Comparison of ENCODE assay signal across 8 cellular contexts in the genomic region with DNA sequence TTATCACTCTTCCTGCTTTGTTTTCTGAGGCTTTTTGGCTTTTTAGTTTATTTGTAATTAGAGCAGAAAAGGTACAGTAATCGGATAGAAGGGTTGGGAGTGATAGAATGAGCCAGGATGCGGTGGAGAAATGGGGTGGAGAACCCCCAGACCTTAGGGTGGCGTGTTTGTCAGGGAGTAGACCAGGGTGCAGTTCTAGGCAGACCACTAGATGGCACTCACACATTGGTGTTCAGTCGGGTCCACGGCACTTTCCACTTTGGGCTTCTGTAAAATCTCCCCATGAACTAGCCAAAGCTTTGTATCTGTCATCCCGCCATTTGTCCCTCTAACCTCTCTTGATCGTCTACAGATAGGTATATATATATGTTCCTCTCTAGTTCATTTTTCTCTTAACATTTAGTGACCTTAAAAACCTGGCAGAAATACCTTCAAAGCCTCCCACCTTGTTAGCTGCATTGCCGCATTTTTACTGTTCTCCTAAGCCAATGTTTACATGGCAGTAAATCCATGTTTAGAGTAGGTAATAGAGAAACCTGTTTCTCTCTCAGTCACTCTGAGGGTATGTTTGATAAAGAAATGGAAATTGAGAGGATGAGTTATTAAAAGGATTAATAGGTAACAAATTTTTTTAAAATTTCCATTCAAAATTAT. TPM values are rescaled to one million over a fixed set of nuclear protein-coding genes. Genes with fewer than 3 reads are reported as not detected.
A peak's percentile ranks its signal among the peaks of the same experiment; 100 is the strongest.
DNase-seq lines count a peak whose midpoint lies in the region; ATAC-seq, FAIRE-seq and TF ChIP-seq lines count a peak whose summit lies in the region.

No MANE protein-coding gene starts in this region.

- no peaks in the 10 kb centered on the region for H3F3A ChIP-seq in smooth muscle cell (ENCODE audit: low read depth)

- H3K4me2 ChIP-seq in GM12878 (ENCODE audit: control insufficient read depth, insufficient read depth) (no peak overlapping the region), smooth muscle cell (peak overlapping the region; percentile 71)

- no peak for TF ChIP-seq EP300 in GM12878 (IDR thresholded peaks at IDR 0.05; ENCODE audit: borderline replicate concordance in 1 of 2, control insufficient read depth in 1 of 2, low read depth in 2 of 2, low read length in 2 of 2)

- FAIRE-seq in TTC549 (lab: Jason Lieb, UNC) (peak; percentile 77), GM12878 (lab: Jason Lieb, UNC) (peak; percentile 94)

- POLR2A ChIA-PET in GM12878 (lab: Charles Lee), result no interaction called here

- no TSS peak for BruUV-seq in GM12878 (replicated peaks; lab: Mats Ljungman, UMichigan)

- SMC1A ChIA-PET in GM12878 (lab: Charles Lee; ENCODE audit: uncharacterized antibody, unreplicated experiment), result interaction anchor here (0.7 to 4.3 kb wide), 10 partner anchors 129 to 860 kb away, joined by 3 to 14 read pairs (median 3); no protein-coding TSS in a partner anchor

- in situ Hi-C loops in GM12878 (cut with MboI), result loop anchor here (5.0 to 10.0 kb wide), 3 partner anchors 579 to 1469 kb away; no protein-coding TSS in a partner anchor

- H4K20me1 ChIP-seq in GM12878 (ENCODE audit: control insufficient read depth, insufficient read depth) (no peaks in the 10 kb centered on the region), smooth muscle cell (ENCODE audit: low read depth) (no peaks in the 10 kb centered on the region)

- H3K36me3 ChIP-seq in GM12878 (ENCODE audit: control insufficient read depth in 2 of 2, insufficient read depth in 2 of 2, low read length in 1 of 2), result no peaks in the 10 kb centered on the region
- no peaks in the 10 kb centered on the region for H3K36me3 ChIP-seq in smooth muscle cell (ENCODE audit: low read depth)

- TF ChIP-seq CTCF in GM12874 (IDR thresholded peaks at IDR 0.05; ENCODE audit: insufficient read depth, low read depth, low read length) (peak; percentile 91), GM12878 (IDR thresholded peaks at IDR 0.05 in 2 of 3, conservative IDR thresholded peaks at IDR 0.05 in 1 of 3; ENCODE audit: control insufficient read depth in 2 of 3, extremely low read depth in 1 of 3, insufficient read depth in 1 of 3, low read depth in 3 of 3, low read length in 3 of 3) (peak; percentile 91 to 93 (median 91)), smooth muscle cell (IDR thresholded peaks at IDR 0.05; ENCODE audit: borderline replicate concordance, insufficient read depth, poor library complexity, severe bottlenecking) (peak; percentile 90)

- RAD21 ChIA-PET in GM12878 (lab: Charles Lee; ENCODE audit: unreplicated experiment), result interaction anchor here (1.0 to 1.6 kb wide), 3 partner anchors 577 to 859 kb away, joined by 4 to 8 read pairs (median 5); no protein-coding TSS in a partner anchor

- DNase-seq in NCI-H2029 treated with DMSO at 0.1 percent for 48 hours (lab: John Stamatoyannopoulos, UW) (peak; percentile 59), GM12878 (ENCODE audit: low read depth, low spot score) (peak; percentile 40), iPS DF 19.7 (ENCODE audit: low read depth, low spot score) (peak; percentile 61), smooth muscle cell (lab: John Stamatoyannopoulos, UW; ENCODE audit: unreplicated experiment) (peak; percentile 19), mesenteric fat pad (ENCODE audit: low spot score) (no peak)

- no peak overlapping the region for H3K27ac ChIP-seq in GM12878 (ENCODE audit: control insufficient read depth, insufficient read depth)
- H3K27ac ChIP-seq in smooth muscle cell (ENCODE audit: low read depth), result peak overlapping the region; percentile 84

- WGBS in GM12878 (ENCODE audit: insufficient coverage, insufficient replicate concordance, low lambda C conversion rate, missing lambda C conversion rate), result 14% methylated on average over 8 of the region's 8 CpGs
- 16% methylated on average over 8 of the region's 8 CpGs for WGBS in smooth muscle cell (ENCODE audit: low lambda C conversion rate)

- peak overlapping the region; percentile 57; the same call in 1 of the 2 replicates for H2AFZ ChIP-seq in GM12878 (ENCODE audit: control insufficient read depth, low read depth, low read length)
- no peak overlapping the region for H2AFZ ChIP-seq in smooth muscle cell (ENCODE audit: low read depth)

- peaks cover 7% of the 10 kb centered on the region for H3K4me1 ChIP-seq in GM12878 (ENCODE audit: control insufficient read depth, insufficient read depth, low read length)
- H3K4me1 ChIP-seq in smooth muscle cell (ENCODE audit: low read depth), result peaks cover 45% of the 10 kb centered on the region

- H3K9ac ChIP-seq in GM12878 (ENCODE audit: control insufficient read depth, insufficient read depth, low read length) (no peak overlapping the region), smooth muscle cell (ENCODE audit: low read depth) (peak overlapping the region; percentile 64)

- TF ChIP-seq POLR2A in GM12878 (IDR thresholded peaks at IDR 0.05; ENCODE audit: low read depth, low read length), result no peak

- H3K4me3 ChIP-seq in GM12878, result no peak overlapping the region
- peak overlapping the region; percentile 27 for H3K4me3 ChIP-seq in smooth muscle cell

- H3K79me2 ChIP-seq in GM12878 (ENCODE audit: control insufficient read depth, insufficient read depth, low read length) (no peaks in the 10 kb centered on the region), smooth muscle cell (ENCODE audit: low read depth) (no peaks in the 10 kb centered on the region)

- intact Hi-C loops in GM12878 (cut with micrococcal nuclease; ENCODE audit: unreplicated experiment), result loop anchor here (1.0 to 10.0 kb wide), 7 partner anchors 39 to 1471 kb away; no protein-coding TSS in a partner anchor

- H3K27me3 ChIP-seq in GM12878 (replicated peaks in 1 of 2; ENCODE audit: control insufficient read depth in 2 of 2, insufficient read depth in 2 of 2, low read length in 1 of 2), result no peaks in the 10 kb centered on the region
- peaks cover 22% of the 10 kb centered on the region for H3K27me3 ChIP-seq in smooth muscle cell (ENCODE audit: low read depth)

- ATAC-seq in HG02970 (IDR thresholded peaks at IDR 0.05; ENCODE audit: low FRiP score, unreplicated experiment) (peak; percentile 50), GM12878 (peak; percentile 92)

- no peaks in the 10 kb centered on the region for H3K9me3 ChIP-seq in GM12878 (replicated peaks; ENCODE audit: control insufficient read depth, insufficient read depth, low read length)
- no peaks in the 10 kb centered on the region for H3K9me3 ChIP-seq in smooth muscle cell (replicated peaks; ENCODE audit: low read depth)

- peak; percentile 88 for TF ChIP-seq RAD21 in GM12878 (IDR thresholded peaks at IDR 0.05; ENCODE audit: insufficient read depth, low read depth, low read length)

- CTCF ChIA-PET in GM12878 (lab: Yijun Ruan, JAX), result interaction anchor here (0.6 to 3.9 kb wide), 35 partner anchors 8 to 1597 kb away, joined by 3 to 25 read pairs (median 4); no protein-coding TSS in a partner anchor

TF ChIP-seq in GM12878, 131 proteins besides CTCF, POLR2A, EP300 and RAD21:
- TF ChIP-seq YY1 (IDR thresholded peaks at IDR 0.05; ENCODE audit: low read depth, low read length), result peak; percentile 61; the same call in 1 of the 2 replicates
- no peak for TF ChIP-seq RBBP5 (conservative IDR thresholded peaks at IDR 0.05)
- TF ChIP-seq FOXM1 (IDR thresholded peaks at IDR 0.05; ENCODE audit: low read depth, low read length), result 0 out of 2 replicates have a peak, but pooled peaks have one; percentile 22
- TF ChIP-seq SMC3 (IDR thresholded peaks at IDR 0.05; ENCODE audit: borderline replicate concordance, low read length), result peak; percentile 74; the same call in 1 of the 2 replicates
- TF ChIP-seq MYB (IDR thresholded peaks at IDR 0.05; ENCODE audit: borderline replicate concordance, low read depth, low read length), result no peak

RNA-seq across cellular contexts. Expression of gene CLYBL, which starts 49.7 kb away (rescaled TPM):
- 7.6 and 14.3 TPM in 2 replicates for total RNA-seq in GM12878 (2013; cell fraction: nucleolus; rRNA removed)
- total RNA-seq in GM12878 (2014; rRNA removed), result 4.5 and 5.7 TPM in 2 replicates
- total RNA-seq in GM12878 (2014; rRNA removed; fragmentation: Illumina TruSeq; extraction: Trizol), result 6.4 and 8.3 TPM in 2 replicates
- total RNA-seq in GM12878 (2021), result 4.7 and 8.7 TPM in 2 replicates
- 7.0 TPM for polyA plus RNA-seq in GM12878 (2011; ENCODE audit: low read depth)
- 11.4 and 14.7 TPM in 2 replicates for polyA plus RNA-seq in GM12878 (2011; rRNA removed)
- 5.6 and 6.0 TPM in 2 replicates for polyA plus RNA-seq in GM12878 (2011; cell fraction: cytosol; rRNA removed)
- 10.9 and 17.0 TPM in 2 replicates for polyA plus RNA-seq in GM12878 (2011; cell fraction: nucleus; rRNA removed)
- polyA plus RNA-seq in GM12878 (2012), result 9.9 and 10.2 TPM in 2 replicates
- 8.2 and 10.7 TPM in 2 replicates for polyA plus RNA-seq in GM12878 (2014; fragmentation: Illumina TruSeq; extraction: Trizol)
- 1 to 10 TPM; 3.8 to 5.8 TPM for polyA plus RNA-seq in GM12878 (2014; fragmentation: Nextera tagmentation; extraction: Ambion mirVana)
- 5.0 and 9.8 TPM in 2 replicates for polyA plus RNA-seq in GM12878 (2014; rRNA removed)
- 1 to 10 TPM; 5.3 to 7.1 TPM for polyA plus RNA-seq in GM12878 (2016; fragmentation: Nextera tagmentation; extraction: Ambion mirVana)
- 3.7 and 6.9 TPM in 2 replicates for polyA minus RNA-seq in GM12878 (2011; rRNA and poly(A)+ RNA removed)
- 2.3 TPM in 1 of 2 replicates, not detected in the other for polyA minus RNA-seq in GM12878 (2011; cell fraction: cytosol; rRNA and poly(A)+ RNA removed)
- 6.1 and 7.0 TPM in 2 replicates for polyA minus RNA-seq in GM12878 (2011; cell fraction: nucleus; rRNA and poly(A)+ RNA removed)
- total RNA-seq in smooth muscle cell, result 4.3 and 12.5 TPM in 2 replicates
- 5.8 and 8.1 TPM in 2 replicates for polyA plus RNA-seq in smooth muscle cell
- 7.1 TPM for total RNA-seq in mesenteric fat pad
